Comparison of ENCODE assay signal across 11 cellular contexts in the genomic region with DNA sequence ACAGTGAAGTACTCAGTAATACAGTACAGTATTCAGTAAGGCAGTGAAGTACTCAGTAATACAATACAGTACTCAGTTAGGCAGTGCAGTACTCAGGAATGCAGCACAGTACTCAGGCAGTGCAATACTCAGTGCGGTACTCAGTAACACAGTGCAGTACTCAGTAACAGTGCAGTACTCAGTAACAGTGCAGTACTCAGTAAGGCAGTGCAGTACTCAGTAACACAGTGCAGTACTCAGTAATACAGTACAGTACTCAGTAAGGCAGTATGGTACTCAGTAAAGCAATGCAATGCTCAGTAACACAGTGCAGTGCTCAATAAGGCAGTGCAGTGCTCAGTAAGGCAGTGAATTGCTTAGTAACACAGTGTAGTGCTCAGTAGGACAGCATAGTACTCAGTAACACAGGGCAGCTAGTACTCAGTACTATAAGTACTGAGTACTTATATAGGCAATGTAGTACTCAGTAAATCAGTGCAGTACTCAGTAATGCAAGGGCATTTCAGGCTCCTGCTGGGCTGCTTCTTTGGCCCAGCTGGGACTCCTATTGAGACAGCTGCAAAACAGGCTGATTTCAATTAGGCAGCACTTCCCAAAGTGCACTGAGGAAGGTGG.
"Had no signal": no experiment of that assay in that cellular context is flagged by ENCODE, and none has a peak within 500 bp of the region (broad histone marks: within the 10 kb centered on the region; RNA-seq: fewer than 3 reads in every experiment).

No MANE protein-coding gene starts in this region.

- H3K9ac ChIP-seq: parathyroid adenoma had no signal

- ATAC-seq: gastrocnemius medialis had no signal

- H3K27ac ChIP-seq: adrenal gland, coronary artery, gastrocnemius medialis, parathyroid adenoma, tibial artery had no signal

- H3K4me1 ChIP-seq: adrenal gland, gastrocnemius medialis, parathyroid adenoma, tibial artery had no signal

- H3K79me2 ChIP-seq: parathyroid adenoma had no signal

- H3K36me3 ChIP-seq: adrenal gland, gastrocnemius medialis had no signal

- H3K27me3 ChIP-seq: adrenal gland, gastrocnemius medialis, tibial artery had no signal

- DNase-seq: activated naive CD4-positive, alpha-beta T cell treated with anti-CD3 and anti-CD28 coated beads, Interleukin-2, amount 50 U/mL, for 16 hours; activated T-cell treated with anti-CD3 and anti-CD28 coated beads, Interleukin-2, amount 50 U/mL, for 1 hour; adrenal gland; central memory CD4-positive, alpha-beta T cell; effector CD4-positive, alpha-beta T cell; gastrocnemius medialis; stimulated activated CD4-positive, alpha-beta T cell treated with anti-CD3 and anti-CD28 coated beads, Interleukin-4, amount 100 ng/mL, for 4 hours; T-helper 2 cell; tibial artery had no signal

- H3K4me3 ChIP-seq: adrenal gland, coronary artery, gastrocnemius medialis, tibial artery had no signal

- H3K9me3 ChIP-seq: adrenal gland, gastrocnemius medialis, tibial artery had no signal

- H2AFZ ChIP-seq: parathyroid adenoma had no signal
